Comparison of ENCODE assay signal across 1 cellular context in genomic region chr2:102841107-102841840, GRCh38.
TF ChIP-seq lines count a peak whose summit lies in the region.

No MANE protein-coding gene starts in this region.

TF ChIP-seq in HepG2, 621 proteins besides CTCF, POLR2A, EP300 and RAD21 (continued from another document):
- TF ChIP-seq SNRNP70 (IDR thresholded peaks at IDR 0.05; ENCODE audit: low read depth, low read length): no peak
- no peak for TF ChIP-seq YEATS2 (CRISPR knock-in tag; IDR thresholded peaks at IDR 0.05; ENCODE audit: borderline replicate concordance)
- TF ChIP-seq REXO4 (CRISPR knock-in tag; IDR thresholded peaks at IDR 0.05; ENCODE audit: borderline replicate concordance): no peak
- TF ChIP-seq RAD51 (IDR thresholded peaks at IDR 0.05; ENCODE audit: borderline replicate concordance): no peak
- no peak for TF ChIP-seq NFATC3 (CRISPR knock-in tag; IDR thresholded peaks at IDR 0.05)
- no peak for TF ChIP-seq CHD4 (IDR thresholded peaks at IDR 0.05; ENCODE audit: borderline replicate concordance, low read length)
- TF ChIP-seq MYNN (CRISPR knock-in tag; IDR thresholded peaks at IDR 0.05; ENCODE audit: low read depth): no peak
- no peak for TF ChIP-seq ZNF891 (CRISPR knock-in tag; IDR thresholded peaks at IDR 0.05)
- no peak for TF ChIP-seq CSRNP1 (CRISPR knock-in tag; IDR thresholded peaks at IDR 0.05)
- TF ChIP-seq SMC3 (IDR thresholded peaks at IDR 0.05; ENCODE audit: low read length): peak; percentile 62
- TF ChIP-seq ZFYVE20 (CRISPR knock-in tag; IDR thresholded peaks at IDR 0.05; ENCODE audit: borderline replicate concordance, low read depth): no peak
- no peak for TF ChIP-seq POGK (CRISPR knock-in tag; conservative IDR thresholded peaks at IDR 0.05)
- no peak for TF ChIP-seq ZFP37 (CRISPR knock-in tag; IDR thresholded peaks at IDR 0.05; ENCODE audit: borderline replicate concordance)
- TF ChIP-seq NFYC (CRISPR knock-in tag; IDR thresholded peaks at IDR 0.05): no peak
- TF ChIP-seq ZFX (CRISPR knock-in tag; IDR thresholded peaks at IDR 0.05; ENCODE audit: low read depth): 0 out of 2 replicates have a peak, but pooled peaks have one; percentile 19
- no peak for TF ChIP-seq PLRG1 (conservative IDR thresholded peaks at IDR 0.05)
- TF ChIP-seq, protein P1, sequence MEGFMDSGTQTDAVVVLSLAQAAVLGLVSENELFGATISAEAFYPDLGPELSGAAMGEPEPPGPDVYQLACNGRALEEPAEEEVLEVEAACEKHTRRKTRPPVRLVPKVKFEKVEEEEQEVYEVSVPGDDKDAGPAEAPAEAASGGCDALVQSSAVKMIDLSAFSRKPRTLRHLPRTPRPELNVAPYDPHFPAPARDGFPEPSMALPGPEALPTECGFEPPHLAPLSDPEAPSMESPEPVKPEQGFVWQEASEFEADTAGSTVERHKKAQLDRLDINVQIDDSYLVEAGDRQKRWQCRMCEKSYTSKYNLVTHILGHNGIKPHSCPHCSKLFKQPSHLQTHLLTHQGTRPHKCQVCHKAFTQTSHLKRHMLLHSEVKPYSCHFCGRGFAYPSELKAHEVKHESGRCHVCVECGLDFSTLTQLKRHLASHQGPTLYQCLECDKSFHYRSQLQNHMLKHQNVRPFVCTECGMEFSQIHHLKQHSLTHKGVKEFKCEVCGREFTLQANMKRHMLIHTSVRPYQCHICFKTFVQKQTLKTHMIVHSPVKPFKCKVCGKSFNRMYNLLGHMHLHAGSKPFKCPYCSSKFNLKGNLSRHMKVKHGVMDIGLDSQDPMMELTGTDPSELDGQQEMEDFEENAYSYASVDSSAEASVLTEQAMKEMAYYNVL (CRISPR knock-in tag; IDR thresholded peaks at IDR 0.05; ENCODE audit: borderline replicate concordance): no peak
- TF ChIP-seq REL (CRISPR knock-in tag; conservative IDR thresholded peaks at IDR 0.05): 0 out of 2 replicates have a peak, but pooled peaks have one; percentile 50
- no peak for TF ChIP-seq YEATS4 (CRISPR knock-in tag; IDR thresholded peaks at IDR 0.05; ENCODE audit: borderline replicate concordance)
- no peak for TF ChIP-seq ZNF274 (CRISPR knock-in tag; IDR thresholded peaks at IDR 0.05)
- no peak for TF ChIP-seq DPF2 (CRISPR knock-in tag; IDR thresholded peaks at IDR 0.05; ENCODE audit: borderline replicate concordance, low read depth)
- no peak for TF ChIP-seq U2AF1 (optimal IDR thresholded peaks at IDR 0.05; ENCODE audit: low read depth, low read length)
- no peak for TF ChIP-seq GFI1 (CRISPR knock-in tag; IDR thresholded peaks at IDR 0.05; ENCODE audit: borderline replicate concordance)
- TF ChIP-seq ZNF589 (CRISPR knock-in tag; conservative IDR thresholded peaks at IDR 0.05): no peak
- peak; percentile 70 for TF ChIP-seq XRCC5 (optimal IDR thresholded peaks at IDR 0.05; ENCODE audit: low read length)
- no peak for TF ChIP-seq TCF7L2 (IDR thresholded peaks at IDR 0.05; ENCODE audit: low read depth, low read length)
- TF ChIP-seq MTF1 (CRISPR knock-in tag; IDR thresholded peaks at IDR 0.05): no peak
- no peak for TF ChIP-seq ARNT2 (CRISPR knock-in tag; IDR thresholded peaks at IDR 0.05; ENCODE audit: low read depth)
- TF ChIP-seq BHLHE40 (IDR thresholded peaks at IDR 0.05; ENCODE audit: low read length): no peak
- no peak for TF ChIP-seq GZF1 (CRISPR knock-in tag; IDR thresholded peaks at IDR 0.05)
- no peak for TF ChIP-seq ZC3H4 (CRISPR knock-in tag; IDR thresholded peaks at IDR 0.05; ENCODE audit: borderline replicate concordance)
- TF ChIP-seq ZNF841 (CRISPR knock-in tag; IDR thresholded peaks at IDR 0.05; ENCODE audit: borderline replicate concordance): no peak
- 0 out of 2 replicates have a peak, but pooled peaks have one; percentile 39 for TF ChIP-seq ZNF776 (CRISPR knock-in tag; IDR thresholded peaks at IDR 0.05)
- TF ChIP-seq CAMTA2 (CRISPR knock-in tag; IDR thresholded peaks at IDR 0.05; ENCODE audit: borderline replicate concordance): 0 out of 2 replicates have a peak, but pooled peaks have one; percentile 45
- no peak for TF ChIP-seq MBNL3 (CRISPR knock-in tag; conservative IDR thresholded peaks at IDR 0.05)
- no peak for TF ChIP-seq GMEB1 (CRISPR knock-in tag; IDR thresholded peaks at IDR 0.05; ENCODE audit: borderline replicate concordance)
- TF ChIP-seq RORA (CRISPR knock-in tag; IDR thresholded peaks at IDR 0.05): no peak
- TF ChIP-seq ZNF333 (CRISPR knock-in tag; IDR thresholded peaks at IDR 0.05; ENCODE audit: borderline replicate concordance): 0 out of 2 replicates have a peak, but pooled peaks have one; percentile 40
- no peak for TF ChIP-seq ZNF432 (CRISPR knock-in tag; IDR thresholded peaks at IDR 0.05; ENCODE audit: borderline replicate concordance)
- no peak for TF ChIP-seq ZNF607 (CRISPR knock-in tag; IDR thresholded peaks at IDR 0.05; ENCODE audit: borderline replicate concordance)
